Comparison of ENCODE assay signal across 13 cellular contexts in genomic region chr16:16027728-16028310, GRCh38.
DNase-seq lines count a peak whose midpoint lies in the region; FAIRE-seq and TF ChIP-seq lines count a peak whose summit lies in the region.
"Had no signal": no experiment of that assay in that cellular context is flagged by ENCODE, and none has a peak within 500 bp of the region (broad histone marks: within the 10 kb centered on the region; RNA-seq: fewer than 3 reads in every experiment).

No MANE protein-coding gene starts in this region.

- H2BK5ac ChIP-seq in H9 (ENCODE audit: insufficient read length, low read length), result no peak overlapping the region

- no peak overlapping the region for H2AK5ac ChIP-seq in H9 (ENCODE audit: insufficient read length, low read length)

- H3K4me1 ChIP-seq in H9 (ENCODE audit: insufficient read depth, low read length), result no peaks in the 10 kb centered on the region
- no peaks in the 10 kb centered on the region for H3K4me1 ChIP-seq in colonic mucosa

- H2BK15ac ChIP-seq in H9 (ENCODE audit: low read depth, low read length), result no peak overlapping the region

- H4K8ac ChIP-seq in H9 (replicated peaks; ENCODE audit: insufficient read length, low read depth, low read length), result no peak overlapping the region

- H3K27ac Mint-ChIP-seq in H9, result peak overlapping the region in 2 of 3 experiments; percentile 36 to 75; a peak in 4 of 7 replicates
- no peak overlapping the region for H3K27ac Mint-ChIP-seq in activated CD4-positive, alpha-beta memory T cell treated with anti-CD3 and anti-CD28 coated beads, Interleukin-2, amount 10 ng/mL, durations not matched to agents 7 days and 5 days
- H3K27ac Mint-ChIP-seq: activated B cell treated with CpG ODN at 0.5 μM for 24 hours had no signal

- no peaks in the 10 kb centered on the region for H3K36me3 ChIP-seq in colonic mucosa
- H3K36me3 ChIP-seq: breast epithelium had no signal

- no peaks in the 10 kb centered on the region for H4K20me1 ChIP-seq in H9 (ENCODE audit: control insufficient read depth, insufficient read depth, insufficient read length)

- no CpG with 5 or more reads among the region's 11 CpGs for WGBS in H9 (ENCODE audit: extremely low coverage, insufficient read length, low lambda C conversion rate)

- H3K9me3 Mint-ChIP-seq in H9, result no peaks in the 10 kb centered on the region; a peak in 1 of 5 replicates
- no peaks in the 10 kb centered on the region for H3K9me3 Mint-ChIP-seq in activated CD4-positive, alpha-beta memory T cell treated with anti-CD3 and anti-CD28 coated beads, Interleukin-2, amount 10 ng/mL, durations not matched to agents 7 days and 5 days
- H3K9me3 Mint-ChIP-seq: activated B cell treated with CpG ODN at 0.5 μM for 24 hours; activated T-helper 2 cell treated with anti-CD3 and anti-CD28 coated beads, Interferon-gamma antibody, Interleukin-2, Interleukin-4, amounts not matched to agents 10 μg/mL and 5 μg/mL and 100 μg/mL, durations not matched to agents 14 hours and 24 hours and 36 hours had no signal

- no peaks in the 10 kb centered on the region for H3K27me3 ChIP-seq in H9 (ENCODE audit: insufficient read depth, low read length)
- H3K27me3 ChIP-seq in colonic mucosa, result no peaks in the 10 kb centered on the region
- H3K27me3 ChIP-seq: breast epithelium had no signal

- no peak overlapping the region for H4K5ac ChIP-seq in H9 (ENCODE audit: insufficient read length, low read depth, low read length)

- H3K4me1 Mint-ChIP-seq in H9, result peaks cover 10 to 15% of the 10 kb centered on the region in 2 experiments
- peaks cover 54% of the 10 kb centered on the region for H3K4me1 Mint-ChIP-seq in activated CD4-positive, alpha-beta memory T cell treated with anti-CD3 and anti-CD28 coated beads, Interleukin-2, amount 10 ng/mL, durations not matched to agents 7 days and 5 days

- H2BK120ac ChIP-seq in H9 (ENCODE audit: low read depth, low read length, poor library complexity, severe bottlenecking), result no peak overlapping the region

- CTCF ChIA-PET in RWPE1 (lab: Yijun Ruan, JAX), result no interaction called here
- CTCF ChIA-PET in activated CD4-positive, alpha-beta memory T cell treated with anti-CD3 and anti-CD28 coated beads, Interleukin-2, amount 10 ng/mL, durations not matched to agents 7 days and 5 days (lab: Charles Lee), result interaction anchor here (0.5 to 1.0 kb wide), 4 partner anchors 14 to 1353 kb away, joined by 3 to 4 read pairs (median 3); no protein-coding TSS in a partner anchor

- no peak for TF ChIP-seq CTCF in H9 (conservative IDR thresholded peaks at IDR 0.05)
- TF ChIP-seq CTCF in RWPE1 (conservative IDR thresholded peaks at IDR 0.05; ENCODE audit: low read depth), result no peak
- no peak for TF ChIP-seq CTCF in colonic mucosa (IDR thresholded peaks at IDR 0.05)

- no peak overlapping the region for H3T11ph ChIP-seq in H9 (ENCODE audit: low read length)

- H2BK20ac ChIP-seq in H9 (ENCODE audit: low read depth, low read length, poor library complexity, severe bottlenecking), result no peak overlapping the region

- intact Hi-C loops in colonic mucosa (cut with DNase I), result no loop called here

- H4K91ac ChIP-seq in H9 (ENCODE audit: insufficient read length, low read depth, low read length), result no peak overlapping the region

- H3K9ac ChIP-seq in H9 (ENCODE audit: extremely low read depth, insufficient read length, low read length), result no peak overlapping the region
- H3K9ac ChIP-seq in colonic mucosa (ENCODE audit: low read depth in 2 of 2, low read length in 2 of 2), result peak overlapping the region in 1 of 2 donors; percentile 73

- H3K36me3 Mint-ChIP-seq in H9 (ENCODE audit: insufficient read depth in 1 of 3, low read depth in 3 of 3), result peaks cover 0 to 21% (median 14%) of the 10 kb centered on the region in 3 experiments; a peak in 5 of 7 replicates
- peaks cover 21% of the 10 kb centered on the region for H3K36me3 Mint-ChIP-seq in activated CD4-positive, alpha-beta memory T cell treated with anti-CD3 and anti-CD28 coated beads, Interleukin-2, amount 10 ng/mL, durations not matched to agents 7 days and 5 days (ENCODE audit: low read depth)

- H3K18ac ChIP-seq in H9 (ENCODE audit: insufficient read length, low read depth, low read length), result no peak overlapping the region

- DNase-seq in H9, result no peak
- no peak for DNase-seq in RWPE1 (ENCODE audit: low spot score)
- peak; percentile 56 for DNase-seq in iPS-NIHi11 (ENCODE audit: low spot score)
- DNase-seq in pulmonary artery endothelial cell (ENCODE audit: low read depth, low spot score), result peak; percentile 36
- no peak for DNase-seq in activated CD4-positive, alpha-beta memory T cell treated with anti-CD3 and anti-CD28 coated beads, Interleukin-2, amount 10 ng/mL, durations not matched to agents 7 days and 5 days
- DNase-seq in colonic mucosa, result no peak
- DNase-seq in GM19239 (ENCODE audit: insufficient read length, low spot score), result no peak
- no peak for DNase-seq in ureter (ENCODE audit: low spot score)
- DNase-seq: activated B cell treated with CpG ODN at 0.5 μM for 24 hours; stimulated activated CD4-positive, alpha-beta T cell treated with anti-CD3 and anti-CD28 coated beads, Interleukin-4, amount 100 ng/mL, for 24 hours had no signal

- POLR2A ChIA-PET in RWPE1 (lab: Yijun Ruan, JAX; ENCODE audit: low non-redundant PET), result interaction anchor here (0.7 kb wide), 1 partner anchor 21 kb away, joined by 3 read pairs; no protein-coding TSS in a partner anchor
- POLR2A ChIA-PET in activated CD4-positive, alpha-beta memory T cell treated with anti-CD3 and anti-CD28 coated beads, Interleukin-2, amount 10 ng/mL, durations not matched to agents 7 days and 5 days (lab: Charles Lee), result interaction anchor here (0.9 to 1.4 kb wide), 3 partner anchors 12 to 141 kb away, joined by 3 read pairs; no protein-coding TSS in a partner anchor

- no peaks in the 10 kb centered on the region for H3K27me3 Mint-ChIP-seq in H9 (ENCODE audit: low read depth)
- no peaks in the 10 kb centered on the region for H3K27me3 Mint-ChIP-seq in activated CD4-positive, alpha-beta memory T cell treated with anti-CD3 and anti-CD28 coated beads, Interleukin-2, amount 10 ng/mL, durations not matched to agents 7 days and 5 days
- H3K27me3 Mint-ChIP-seq: activated B cell treated with CpG ODN at 0.5 μM for 24 hours had no signal

- no peak overlapping the region for H3K4me2 ChIP-seq in H9 (ENCODE audit: insufficient read depth, insufficient read length, low read length)

- no peak overlapping the region for H3K14ac ChIP-seq in H9 (ENCODE audit: insufficient read depth, low read length)

- H3K56ac ChIP-seq in H9 (ENCODE audit: insufficient read length, low read depth, low read length), result no peak overlapping the region

- no peaks in the 10 kb centered on the region for H3K79me1 ChIP-seq in H9 (ENCODE audit: insufficient read depth, low read depth, low read length, poor library complexity, severe bottlenecking)

- H3K79me2 ChIP-seq in H9 (ENCODE audit: insufficient read depth, low read length), result no peaks in the 10 kb centered on the region

- H2AFZ ChIP-seq in H9 (ENCODE audit: low read length), result no peak overlapping the region

- no peak overlapping the region for H2BK12ac ChIP-seq in H9 (ENCODE audit: insufficient read length, low read depth, low read length)

- no peaks in the 10 kb centered on the region for H3K23me2 ChIP-seq in H9 (ENCODE audit: insufficient read length, low read depth, low read length, poor library complexity, severe bottlenecking)

- H3K4ac ChIP-seq in H9 (ENCODE audit: low read depth, low read length), result no peak overlapping the region

- H3K4me3 Mint-ChIP-seq in H9, result no peak overlapping the region
- no peak overlapping the region for H3K4me3 Mint-ChIP-seq in activated CD4-positive, alpha-beta memory T cell treated with anti-CD3 and anti-CD28 coated beads, Interleukin-2, amount 10 ng/mL, durations not matched to agents 7 days and 5 days
- H3K4me3 Mint-ChIP-seq: activated B cell treated with CpG ODN at 0.5 μM for 24 hours had no signal

- no peak overlapping the region for H3K23ac ChIP-seq in H9 (ENCODE audit: insufficient read length, low read depth, low read length)

- FAIRE-seq in GM19239 (lab: Jason Lieb, UNC), result no peak
- FAIRE-seq: GM12878 had no signal

- H3K9me3 ChIP-seq in H9 (ENCODE audit: control insufficient read depth, low read depth, low read length) (no peaks in the 10 kb centered on the region), colonic mucosa (no peaks in the 10 kb centered on the region)
- H3K9me3 ChIP-seq: breast epithelium had no signal

- no peak overlapping the region for H3K27ac ChIP-seq in H9 (ENCODE audit: insufficient read length, low read depth, low read length)
- peak overlapping the region; percentile 62 for H3K27ac ChIP-seq in RWPE1
- H3K27ac ChIP-seq in colonic mucosa, result no peak overlapping the region

- no peak overlapping the region for H3K4me3 ChIP-seq in colonic mucosa
- H3K4me3 ChIP-seq: breast epithelium, GM12878 had no signal

Comparison
In these comparisons a context has a peak if more than half of its experiments do, and no peak if none do; other contexts are left out.
1. DNase-seq: peak in iPS-NIHi11 (single experiment) and pulmonary artery endothelial cell (single experiment); none in H9 (single experiment), RWPE1 (single experiment), activated CD4-positive, alpha-beta memory T cell treated with anti-CD3 and anti-CD28 coated beads, Interleukin-2, amount 10 ng/mL, durations not matched to agents 7 days and 5 days (single experiment), colonic mucosa (single experiment), GM19239 (single experiment) and ureter (single experiment).